32 cellular contexts compared by ENCODE assay signal in genomic region chr3:128430731-128431130, GRCh38. TPM values are rescaled to one million over a fixed set of nuclear protein-coding genes. Genes with fewer than 3 reads are reported as not detected.
"Had no signal": no experiment of that assay in that cellular context is flagged by ENCODE, and none has a peak within 500 bp of the region (broad histone marks: within the 10 kb centered on the region; RNA-seq: fewer than 3 reads in every experiment).

No MANE protein-coding gene starts in this region.

- H3K27ac Mint-ChIP-seq: activated CD4-positive, alpha-beta T cell treated with anti-CD3 and anti-CD28 coated beads for 36 hours; activated CD4-positive, alpha-beta T cell treated with anti-CD3 and anti-CD28 coated beads, Interleukin-2, amount 10 ng/mL, durations not matched to agents 7 days and 5 days; activated CD8-positive, alpha-beta T cell treated with anti-CD3 and anti-CD28 coated beads, Interleukin-2, amount 10 ng/mL, durations not matched to agents 7 days and 5 days; activated naive CD4-positive, alpha-beta T cell treated with anti-CD3 and anti-CD28 coated beads, Interleukin-2, amount 50 U/mL, for 24 hours; activated naive CD8-positive, alpha-beta T cell treated with anti-CD3 and anti-CD28 coated beads, Interleukin-2, amount 10 ng/mL, durations not matched to agents 7 days and 5 days; activated T-cell treated with anti-CD3 and anti-CD28 coated beads, Interleukin-2, amount 50 U/mL, for 24 hours; activated T-helper 2 cell treated with anti-CD3 and anti-CD28 coated beads, Interferon-gamma antibody, Interleukin-2, Interleukin-4, amounts not matched to agents 10 μg/mL and 5 μg/mL and 100 μg/mL, durations not matched to agents 14 hours and 24 hours and 36 hours; WTC11 had no signal

- DNase-seq: activated CD4-positive, alpha-beta T cell treated with anti-CD3 and anti-CD28 coated beads for 36 hours; activated CD4-positive, alpha-beta T cell treated with anti-CD3 and anti-CD28 coated beads, Interleukin-2, amount 10 ng/mL, durations not matched to agents 7 days and 5 days; activated CD4-positive, alpha-beta T cell treated with anti-CD3 and anti-CD28 coated beads, Interleukin-2, amount 50 U/mL, for 48 hours; activated CD8-positive, alpha-beta T cell treated with anti-CD3 and anti-CD28 coated beads, Interleukin-2, amount 10 ng/mL, durations not matched to agents 7 days and 5 days; activated gamma-delta T cell; activated naive CD4-positive, alpha-beta T cell treated with Interleukin-2 at 50 U/mL for 16 hours; activated naive CD8-positive, alpha-beta T cell treated with anti-CD3 and anti-CD28 coated beads, Interleukin-2, amount 10 ng/mL, durations not matched to agents 7 days and 5 days; activated T-cell treated with anti-CD3 and anti-CD28 coated beads, Interleukin-2, amount 50 U/mL, for 24 hours; amygdala; Kasumi-1; KG1; MG63; NCI-H1048; NCI-H1105 treated with DMSO at 0.1 percent for 48 hours; NCI-H1436 treated with DMSO at 0.1 percent for 48 hours; NCI-H1694 treated with DMSO at 0.1 percent for 48 hours; NCI-H2029; NCI-H345; NCI-H524 treated with DMSO at 0.1 percent for 48 hours; NK-92 treated with Interleukin-12 subunit alpha and Interleukin-12 subunit beta, amount 100 ng/mL, for 24 hours; PC-3; Right ventricle myocardium superior; T1000 had no signal

- ATAC-seq: activated CD4-positive, alpha-beta T cell treated with anti-CD3 and anti-CD28 coated beads for 36 hours; activated CD4-positive, CD25-positive, alpha-beta regulatory T cell treated with anti-CD3 and anti-CD28 coated beads, Interleukin-2, amount 50 U/mL, for 24 hours; activated CD8-positive, alpha-beta T cell treated with anti-CD3 and anti-CD28 coated beads, Interleukin-2, amount 10 ng/mL, durations not matched to agents 7 days and 5 days; PC-3; WTC11 had no signal

- H3K4me3 ChIP-seq: ascending aorta, cardiac muscle cell, MG63 had no signal

- H3K4me3 Mint-ChIP-seq: activated CD4-positive, alpha-beta T cell treated with anti-CD3 and anti-CD28 coated beads for 36 hours; activated CD4-positive, alpha-beta T cell treated with anti-CD3 and anti-CD28 coated beads, Interleukin-2, amount 10 ng/mL, durations not matched to agents 7 days and 5 days; activated CD8-positive, alpha-beta T cell treated with anti-CD3 and anti-CD28 coated beads, Interleukin-2, amount 10 ng/mL, durations not matched to agents 7 days and 5 days; activated naive CD4-positive, alpha-beta T cell treated with anti-CD3 and anti-CD28 coated beads, Interleukin-2, amount 50 U/mL, for 24 hours; activated naive CD8-positive, alpha-beta T cell treated with anti-CD3 and anti-CD28 coated beads, Interleukin-2, amount 10 ng/mL, durations not matched to agents 7 days and 5 days; activated T-cell treated with anti-CD3 and anti-CD28 coated beads, Interleukin-2, amount 50 U/mL, for 24 hours had no signal

- H3K36me3 Mint-ChIP-seq: activated naive CD8-positive, alpha-beta T cell treated with anti-CD3 and anti-CD28 coated beads, Interleukin-2, amount 10 ng/mL, durations not matched to agents 7 days and 5 days; WTC11 had no signal

- H3K4me1 Mint-ChIP-seq: activated naive CD8-positive, alpha-beta T cell treated with anti-CD3 and anti-CD28 coated beads, Interleukin-2, amount 10 ng/mL, durations not matched to agents 7 days and 5 days had no signal

- H3K9me3 Mint-ChIP-seq: activated CD4-positive, alpha-beta T cell treated with anti-CD3 and anti-CD28 coated beads, Interleukin-2, amount 10 ng/mL, durations not matched to agents 7 days and 5 days; activated naive CD4-positive, alpha-beta T cell treated with anti-CD3 and anti-CD28 coated beads, Interleukin-2, amount 50 U/mL, for 24 hours; activated naive CD8-positive, alpha-beta T cell treated with anti-CD3 and anti-CD28 coated beads, Interleukin-2, amount 10 ng/mL, durations not matched to agents 7 days and 5 days; activated T-cell treated with anti-CD3 and anti-CD28 coated beads, Interleukin-2, amount 50 U/mL, for 24 hours; activated T-helper 2 cell treated with anti-CD3 and anti-CD28 coated beads, Interferon-gamma antibody, Interleukin-2, Interleukin-4, amounts not matched to agents 10 μg/mL and 5 μg/mL and 100 μg/mL, durations not matched to agents 14 hours and 24 hours and 36 hours; WTC11 had no signal

RNA-seq across cellular contexts. Expression of gene DNAJB8, which starts 36.0 kb away (rescaled TPM):
- total RNA-seq: activated CD4-positive, alpha-beta T cell treated with anti-CD3 and anti-CD28 coated beads for 36 hours; activated CD4-positive, alpha-beta T cell treated with anti-CD3 and anti-CD28 coated beads, Interleukin-2, amount 10 ng/mL, durations not matched to agents 7 days and 5 days; activated CD8-positive, alpha-beta T cell treated with anti-CD3 and anti-CD28 coated beads, Interleukin-2, amount 10 ng/mL, durations not matched to agents 7 days and 5 days; activated naive CD8-positive, alpha-beta T cell treated with anti-CD3 and anti-CD28 coated beads, Interleukin-2, amount 10 ng/mL, durations not matched to agents 7 days and 5 days; activated T-helper 2 cell treated with anti-CD3 and anti-CD28 coated beads, Interferon-gamma antibody, Interleukin-2, Interleukin-4, amounts not matched to agents 10 μg/mL and 5 μg/mL and 100 μg/mL, durations not matched to agents 14 hours and 24 hours and 36 hours; ascending aorta; cardiac muscle cell; NCI-H460; PC-3; Right ventricle myocardium superior; T-helper 1 cell treated with Interleukin-12 subunit alpha and Interleukin-12 subunit beta and Interleukin-4 antibody, amounts not matched to agents 30 ng/mL and 1 ng/mL, for 36 hours; T-helper 2 cell treated with Interferon-gamma antibody and Interleukin-4, amounts not matched to agents 100 ng/mL and 5 ng/mL, for 36 hours; WTC11 had no signal
